Comparison of ENCODE assay signal across 8 cellular contexts in the genomic region with DNA sequence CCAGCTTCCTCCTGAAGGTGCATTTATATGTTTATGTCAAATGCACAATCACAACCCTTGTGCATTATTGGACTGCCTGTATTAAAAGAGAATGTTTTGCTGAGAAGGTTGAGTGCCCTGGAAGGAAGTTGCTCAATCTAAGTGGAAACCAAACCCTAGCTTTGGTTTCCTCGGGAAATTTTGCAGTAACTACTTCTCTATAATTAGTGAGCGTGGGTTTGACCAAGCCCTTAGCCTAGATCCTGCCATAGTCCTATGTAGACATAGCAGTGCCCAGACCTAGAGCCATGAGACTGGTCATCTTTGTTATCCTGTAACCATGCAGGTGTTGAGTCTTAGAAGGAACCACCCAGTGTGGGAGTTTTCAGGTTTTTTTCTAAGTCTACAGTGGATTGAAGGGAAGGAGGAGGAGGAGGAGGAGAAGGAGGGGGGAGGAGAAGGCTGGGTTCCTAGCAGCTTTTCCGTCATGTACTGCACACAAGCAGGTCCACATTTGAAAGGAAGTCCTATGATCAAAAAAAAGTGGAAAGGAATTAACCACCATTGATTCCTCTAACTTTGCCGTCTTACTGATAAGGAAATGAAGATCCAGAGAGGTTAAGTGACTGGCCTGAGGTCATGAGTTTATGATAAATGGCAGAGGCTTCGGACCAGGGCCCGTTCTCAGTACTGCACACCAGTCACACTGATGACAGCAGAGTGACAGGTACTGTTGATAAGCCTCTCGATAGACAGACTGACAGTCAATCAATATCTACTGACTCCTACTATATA.
A peak's percentile ranks its signal among the peaks of the same experiment; 100 is the strongest.
DNase-seq lines count a peak whose midpoint lies in the region; ATAC-seq and TF ChIP-seq lines count a peak whose summit lies in the region.

No MANE protein-coding gene starts in this region.

- no peaks in the 10 kb centered on the region for H4K20me1 ChIP-seq in osteoblast (ENCODE audit: insufficient read depth, low read length)

- no peaks in the 10 kb centered on the region for H3K36me3 ChIP-seq in osteoblast (ENCODE audit: insufficient read depth, low read length)

- H3K4me2 ChIP-seq in osteoblast (ENCODE audit: insufficient read depth, low read length): no peak overlapping the region

- no peaks in the 10 kb centered on the region for H3K79me2 ChIP-seq in osteoblast (ENCODE audit: insufficient read depth, low read length)

- H3K9me3 ChIP-seq in osteoblast (ENCODE audit: low read depth, low read length): no peaks in the 10 kb centered on the region

- no peaks in the 10 kb centered on the region for H3K9me3 Mint-ChIP-seq in activated naive CD8-positive, alpha-beta T cell treated with anti-CD3 and anti-CD28 coated beads, Interleukin-2, amount 50 U/mL, for 24 hours

- peak overlapping the region; percentile 10 for H3K4me3 Mint-ChIP-seq in activated naive CD8-positive, alpha-beta T cell treated with anti-CD3 and anti-CD28 coated beads, Interleukin-2, amount 50 U/mL, for 24 hours

- H3K27ac ChIP-seq in osteoblast (ENCODE audit: low read depth, low read length): no peak overlapping the region

- no peak for DNase-seq in activated naive CD8-positive, alpha-beta T cell treated with anti-CD3 and anti-CD28 coated beads, Interleukin-2, amount 50 U/mL, for 24 hours
- peak; percentile 71 for DNase-seq in pons (ENCODE audit: low spot score)
- no peak for DNase-seq in osteoblast (ENCODE audit: insufficient read length, low spot score, missing footprints)
- no peak for DNase-seq in iPS-NIHi7 (ENCODE audit: extremely low spot score)

- TF ChIP-seq CTCF in osteoblast (IDR thresholded peaks at IDR 0.05; ENCODE audit: extremely low read depth, low read depth, low read length): no peak

- no peaks in the 10 kb centered on the region for H3K27me3 Mint-ChIP-seq in activated naive CD8-positive, alpha-beta T cell treated with anti-CD3 and anti-CD28 coated beads, Interleukin-2, amount 50 U/mL, for 24 hours

- H2AFZ ChIP-seq in osteoblast (ENCODE audit: low read length): no peak overlapping the region

- peaks cover 18% of the 10 kb centered on the region for H3K4me1 ChIP-seq in osteoblast (ENCODE audit: insufficient read depth, low read length)

- H3K27ac Mint-ChIP-seq in activated naive CD8-positive, alpha-beta T cell treated with anti-CD3 and anti-CD28 coated beads, Interleukin-2, amount 50 U/mL, for 24 hours: peak overlapping the region; percentile 83

- H3K36me3 Mint-ChIP-seq in activated naive CD8-positive, alpha-beta T cell treated with anti-CD3 and anti-CD28 coated beads, Interleukin-2, amount 50 U/mL, for 24 hours (ENCODE audit: low read depth): no peaks in the 10 kb centered on the region

- no peak overlapping the region for H3K4me3 ChIP-seq in osteoblast (ENCODE audit: insufficient read depth, low read length)

- peaks cover 53% of the 10 kb centered on the region for H3K4me1 Mint-ChIP-seq in activated naive CD8-positive, alpha-beta T cell treated with anti-CD3 and anti-CD28 coated beads, Interleukin-2, amount 50 U/mL, for 24 hours

- no peaks in the 10 kb centered on the region for H3K27me3 ChIP-seq in osteoblast (ENCODE audit: insufficient read depth, low read length)

- ATAC-seq in GM19372 (IDR thresholded peaks at IDR 0.05; ENCODE audit: low read depth, unreplicated experiment) (peak; percentile 50), HG03469 (IDR thresholded peaks at IDR 0.05; ENCODE audit: unreplicated experiment) (peak; percentile 55), GM18519 (IDR thresholded peaks at IDR 0.05; ENCODE audit: low FRiP score, unreplicated experiment) (no peak), SK-N-SH treated with all-trans-retinoic acid at 6 μM for 48 hours (no peak)
- peak; percentile 51 for ATAC-seq in activated naive CD8-positive, alpha-beta T cell treated with anti-CD3 and anti-CD28 coated beads, Interleukin-2, amount 50 U/mL, for 24 hours

TF ChIP-seq in SK-N-SH treated with all-trans-retinoic acid at 6 μM for 48 hours, 23 proteins besides CTCF, POLR2A, EP300 and RAD21:
- TF ChIP-seq ZFP3 (CRISPR knock-in tag; IDR thresholded peaks at IDR 0.05): no peak
- no peak for TF ChIP-seq ZNF565 (CRISPR knock-in tag; conservative IDR thresholded peaks at IDR 0.05; ENCODE audit: low read depth)
- TF ChIP-seq GLIS3 (CRISPR knock-in tag; IDR thresholded peaks at IDR 0.05): no peak
- no peak for TF ChIP-seq PPARA (CRISPR knock-in tag; IDR thresholded peaks at IDR 0.05; ENCODE audit: borderline replicate concordance)
- TF ChIP-seq, protein P1, sequence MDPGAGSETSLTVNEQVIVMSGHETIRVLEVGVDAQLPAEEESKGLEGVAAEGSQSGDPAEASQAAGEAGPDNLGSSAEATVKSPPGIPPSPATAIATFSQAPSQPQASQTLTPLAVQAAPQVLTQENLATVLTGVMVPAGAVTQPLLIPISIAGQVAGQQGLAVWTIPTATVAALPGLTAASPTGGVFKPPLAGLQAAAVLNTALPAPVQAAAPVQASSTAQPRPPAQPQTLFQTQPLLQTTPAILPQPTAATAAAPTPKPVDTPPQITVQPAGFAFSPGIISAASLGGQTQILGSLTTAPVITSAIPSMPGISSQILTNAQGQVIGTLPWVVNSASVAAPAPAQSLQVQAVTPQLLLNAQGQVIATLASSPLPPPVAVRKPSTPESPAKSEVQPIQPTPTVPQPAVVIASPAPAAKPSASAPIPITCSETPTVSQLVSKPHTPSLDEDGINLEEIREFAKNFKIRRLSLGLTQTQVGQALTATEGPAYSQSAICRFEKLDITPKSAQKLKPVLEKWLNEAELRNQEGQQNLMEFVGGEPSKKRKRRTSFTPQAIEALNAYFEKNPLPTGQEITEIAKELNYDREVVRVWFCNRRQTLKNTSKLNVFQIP (CRISPR knock-in tag; IDR thresholded peaks at IDR 0.05; ENCODE audit: borderline replicate concordance, low read depth): no peak
- no peak for TF ChIP-seq ESRRG (CRISPR knock-in tag; IDR thresholded peaks at IDR 0.05)
- TF ChIP-seq ZNF8 (CRISPR knock-in tag; IDR thresholded peaks at IDR 0.05): no peak
- no peak for TF ChIP-seq OSR1 (CRISPR knock-in tag; IDR thresholded peaks at IDR 0.05)
- TF ChIP-seq RARB (CRISPR knock-in tag; IDR thresholded peaks at IDR 0.05): no peak
- no peak for TF ChIP-seq SNAI2 (CRISPR knock-in tag; IDR thresholded peaks at IDR 0.05)

Comparison
In these comparisons a context has a peak if more than half of its experiments do, and no peak if none do; other contexts are left out.
1. ATAC-seq: peak in GM19372 (single experiment), HG03469 (single experiment) and activated naive CD8-positive, alpha-beta T cell treated with anti-CD3 and anti-CD28 coated beads, Interleukin-2, amount 50 U/mL, for 24 hours (single experiment); none in GM18519 (single experiment) and SK-N-SH treated with all-trans-retinoic acid at 6 μM for 48 hours (single experiment).